In the genomic region with DNA sequence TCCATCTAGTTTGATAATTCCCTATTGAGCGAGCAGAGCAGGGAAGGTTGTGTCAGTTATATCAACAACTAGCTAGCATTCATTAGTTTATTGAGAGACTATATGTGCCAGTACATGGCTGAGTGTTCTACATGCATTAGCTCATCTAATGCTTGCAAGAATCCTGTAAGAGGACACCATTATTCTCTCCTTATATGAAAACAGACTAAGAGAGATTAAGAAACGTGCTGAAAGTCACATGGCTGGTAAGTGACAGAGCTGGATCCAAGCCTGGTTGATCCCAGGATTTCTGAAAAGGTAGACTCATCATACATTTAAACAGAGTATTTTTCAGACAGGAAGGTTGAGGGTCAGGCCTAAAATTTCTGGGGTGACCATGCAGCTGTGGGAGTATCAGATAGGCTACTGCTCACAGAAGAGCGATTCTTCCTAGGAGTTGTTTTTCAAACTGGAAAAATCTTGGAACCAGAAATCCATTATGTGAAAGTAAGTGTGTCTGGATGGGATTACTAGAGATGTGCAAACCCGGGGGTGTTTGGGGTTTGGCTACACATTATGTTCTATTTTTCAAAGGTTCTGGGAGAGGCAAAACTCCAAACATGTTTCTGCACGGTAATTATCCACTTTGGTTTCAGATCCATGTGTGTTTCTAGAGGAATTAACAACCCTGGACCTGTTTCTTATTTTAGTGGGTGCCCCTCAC, we compare ENCODE assay signal across 25 cellular contexts.
DNase-seq lines count a peak whose midpoint lies in the region; FAIRE-seq and TF ChIP-seq lines count a peak whose summit lies in the region.
"Had no signal": no experiment of that assay in that cellular context is flagged by ENCODE, and none has a peak within 500 bp of the region (broad histone marks: within the 10 kb centered on the region; RNA-seq: fewer than 3 reads in every experiment).

No MANE protein-coding gene starts in this region.

- no peak overlapping the region for H3K27ac ChIP-seq in GM23248
- H3K27ac ChIP-seq in ascending aorta: peak overlapping the region; percentile 45 to 47
- H3K27ac ChIP-seq in hepatocyte: peak overlapping the region; percentile 50
- H3K27ac ChIP-seq: lower lobe of right lung, right lobe of liver, RWPE1, thyroid gland had no signal

- H3F3A ChIP-seq in GM23248 (ENCODE audit: insufficient read depth): peaks cover 9% of the 10 kb centered on the region; the same call in 1 of the 2 replicates

- H3K79me2 ChIP-seq in GM23248 (ENCODE audit: insufficient read depth) (no peaks in the 10 kb centered on the region), hepatocyte (no peaks in the 10 kb centered on the region)

- H3K36me3 ChIP-seq in GM23248 (ENCODE audit: low read depth) (no peaks in the 10 kb centered on the region), ascending aorta (no peaks in the 10 kb centered on the region), hepatocyte (replicated peaks; ENCODE audit: insufficient read depth, low read depth) (no peaks in the 10 kb centered on the region)
- H3K36me3 ChIP-seq: lower lobe of right lung, right lobe of liver, thyroid gland had no signal

- intact Hi-C loops in ascending aorta (cut with DNase I): loop anchor here (5.0 kb wide), 2 partner anchors 71 to 124 kb away; no protein-coding TSS in a partner anchor

- H3K9me3 ChIP-seq in GM23248 (ENCODE audit: low read depth) (no peaks in the 10 kb centered on the region), ascending aorta (no peaks in the 10 kb centered on the region), hepatocyte (ENCODE audit: low read depth) (no peaks in the 10 kb centered on the region)
- H3K9me3 ChIP-seq: lower lobe of right lung, mucosa of descending colon, right lobe of liver, SK-N-SH, thyroid gland had no signal

- FAIRE-seq in GM19239 (lab: Jason Lieb, UNC): no peak
- FAIRE-seq: HTR-8/SVneo, kidney, TTC549 had no signal

- H3K9ac ChIP-seq in GM23248: no peak overlapping the region
- H3K9ac ChIP-seq: SK-N-SH had no signal

- H3K4me3 ChIP-seq in GM23248 (no peak overlapping the region), ascending aorta (no peak overlapping the region), hepatocyte (no peak overlapping the region)
- H3K4me3 ChIP-seq: lower lobe of right lung, mucosa of descending colon, right lobe of liver, thyroid gland had no signal

- H3K4me2 ChIP-seq in GM23248 (ENCODE audit: unreplicated experiment): no peak overlapping the region
- no peak overlapping the region for H3K4me2 ChIP-seq in hepatocyte
- H3K4me2 ChIP-seq: SK-N-SH had no signal

- in situ Hi-C loops in GM23248 (cut with MboI): no loop called here

- TF ChIP-seq CTCF in ascending aorta (IDR thresholded peaks at IDR 0.05) (no peak), hepatocyte (IDR thresholded peaks at IDR 0.05; ENCODE audit: poor library complexity) (no peak)

- H3K9me2 ChIP-seq in GM23248 (ENCODE audit: insufficient read depth): no peaks in the 10 kb centered on the region
- H3K9me2 ChIP-seq in hepatocyte (replicated peaks; ENCODE audit: insufficient read depth): no peaks in the 10 kb centered on the region
- H3K9me2 ChIP-seq: SK-N-SH had no signal

- DNase-seq in GM23248 (no peak), ascending aorta (ENCODE audit: low spot score in 2 of 2) (no peak), hepatocyte (ENCODE audit: low spot score) (no peak), superior temporal gyrus (ENCODE audit: extremely low spot score) (peak; percentile 33), nucleus accumbens (lab: John Stamatoyannopoulos, UW) (no peak), hypothalamus (lab: John Stamatoyannopoulos, UW) (no peak), GM19239 (ENCODE audit: insufficient read length, low spot score) (no peak)
- DNase-seq: activated CD4-positive, alpha-beta memory T cell treated with anti-CD3 and anti-CD28 coated beads for 36 hours; activated CD8-positive, alpha-beta memory T cell treated with anti-CD3 and anti-CD28 coated beads, Interleukin-2, amount 50 U/mL, for 4 hours; activated naive CD4-positive, alpha-beta T cell treated with anti-CD3 and anti-CD28 coated beads, Interleukin-2, amount 50 U/mL, for 16 hours; dermis blood vessel endothelial cell; GDM1; KBM-7; kidney; lower lobe of right lung; MM.1S; mucosa of descending colon; right lobe of liver; SK-N-SH; stimulated activated CD4-positive, alpha-beta T cell treated with anti-CD3 and anti-CD28 coated beads, Interleukin-4, amount 100 ng/mL, for 4 hours; stimulated activated naive CD4-positive, alpha-beta T cell treated with Interleukin-2 at 50 U/mL for 16 hours; thyroid gland had no signal

- H3K27me3 ChIP-seq in GM23248 (replicated peaks; ENCODE audit: insufficient read depth): no peaks in the 10 kb centered on the region
- H3K27me3 ChIP-seq in ascending aorta: no peaks in the 10 kb centered on the region
- no peaks in the 10 kb centered on the region for H3K27me3 ChIP-seq in hepatocyte
- H3K27me3 ChIP-seq: right lobe of liver, thyroid gland had no signal

- H2AFZ ChIP-seq in GM23248 (peak overlapping the region; percentile 42), hepatocyte (no peak overlapping the region)

- H3K4me1 ChIP-seq in GM23248 (ENCODE audit: insufficient read depth): peaks cover 29% of the 10 kb centered on the region
- H3K4me1 ChIP-seq in ascending aorta: peaks cover 0 to 21% of the 10 kb centered on the region in 2 donors
- H3K4me1 ChIP-seq in hepatocyte (ENCODE audit: insufficient read depth): no peaks in the 10 kb centered on the region
- H3K4me1 ChIP-seq: lower lobe of right lung, right lobe of liver, thyroid gland had no signal

- 41 to 43% methylated on average over 5 of the region's 5 CpGs for WGBS in GM23248 (ENCODE audit: low coverage in 1 of 2, low lambda C conversion rate in 2 of 2, missing lambda C conversion rate in 2 of 2), 2 experiments
- WGBS in hepatocyte (ENCODE audit: low lambda C conversion rate, missing lambda C conversion rate): 73% methylated on average over 5 of the region's 5 CpGs

- H4K20me1 ChIP-seq in GM23248 (ENCODE audit: insufficient read depth): no peaks in the 10 kb centered on the region
- H4K20me1 ChIP-seq in hepatocyte (ENCODE audit: insufficient read depth, poor library complexity, severe bottlenecking): no peaks in the 10 kb centered on the region
